Comparison of ENCODE assay signal across 1 cellular context in the genomic region with DNA sequence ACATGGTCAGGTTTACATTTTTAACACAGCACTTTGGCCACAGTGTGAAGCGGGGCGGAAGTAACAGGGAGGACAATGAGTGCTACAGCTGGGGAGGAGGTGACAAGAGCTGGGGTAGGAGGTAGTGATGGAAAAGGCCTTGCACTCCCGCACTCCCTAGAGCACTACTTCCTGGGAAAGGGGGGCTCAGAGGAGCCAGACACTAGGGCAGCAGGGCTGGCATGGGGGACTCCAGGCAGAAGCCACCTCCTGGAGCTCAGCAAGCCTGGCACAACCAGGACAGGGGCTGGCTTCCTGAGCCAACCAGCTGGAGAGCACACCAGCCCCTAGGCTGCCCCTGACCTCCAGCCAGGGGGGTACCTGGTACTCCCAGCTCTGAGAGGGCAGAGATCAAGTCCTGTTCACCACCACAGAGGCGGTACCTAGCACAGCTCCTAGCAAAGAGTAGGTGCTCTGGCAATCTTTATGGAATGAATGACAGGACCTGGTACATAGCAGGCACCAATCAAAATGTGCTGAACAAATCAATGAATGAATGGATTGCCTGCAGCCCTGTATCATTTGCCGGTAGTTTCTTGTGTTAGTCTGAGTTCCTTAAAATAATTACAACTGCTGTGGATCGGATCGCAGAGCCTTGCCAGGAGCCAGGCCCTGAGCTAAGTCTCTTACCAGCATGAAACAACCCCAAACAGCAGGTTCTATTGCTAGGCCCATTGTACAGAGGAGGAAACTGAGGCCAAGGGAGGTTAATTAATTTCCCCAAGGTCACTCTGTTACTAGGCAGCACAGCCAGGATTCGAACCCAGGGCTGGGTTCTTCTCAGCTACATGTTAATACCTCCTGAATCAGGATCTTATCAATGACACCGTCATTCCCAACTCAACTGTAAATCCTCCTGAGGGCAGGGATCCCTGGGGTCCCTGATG.
TF ChIP-seq lines count a peak whose summit lies in the region.

No MANE protein-coding gene starts in this region.

TF ChIP-seq in HepG2, 621 proteins besides CTCF, POLR2A, EP300 and RAD21 (continued from another document and continues in another):
- TF ChIP-seq SMAD3 (CRISPR knock-in tag; IDR thresholded peaks at IDR 0.05) (no peak), ZNF782 (CRISPR knock-in tag; IDR thresholded peaks at IDR 0.05; ENCODE audit: borderline replicate concordance) (no peak), GMEB2 (CRISPR knock-in tag; IDR thresholded peaks at IDR 0.05; ENCODE audit: low read depth) (no peak), ZBTB3 (CRISPR knock-in tag; IDR thresholded peaks at IDR 0.05; ENCODE audit: borderline replicate concordance, low read depth) (no peak), ATF7-NPFF (CRISPR knock-in tag; IDR thresholded peaks at IDR 0.05; ENCODE audit: low read depth) (no peak), ATF2 (CRISPR knock-in tag; IDR thresholded peaks at IDR 0.05) (no peak), GATA4 (IDR thresholded peaks at IDR 0.05; ENCODE audit: borderline replicate concordance, low read depth) (no peak), IRX3 (CRISPR knock-in tag; IDR thresholded peaks at IDR 0.05; ENCODE audit: borderline replicate concordance, low read depth) (no peak), KMT2A (CRISPR knock-in tag; IDR thresholded peaks at IDR 0.05) (0 out of 2 replicates have a peak, but pooled peaks have one; percentile 11), GLMP (CRISPR knock-in tag; IDR thresholded peaks at IDR 0.05; ENCODE audit: borderline replicate concordance) (no peak), SCMH1 (CRISPR knock-in tag; IDR thresholded peaks at IDR 0.05; ENCODE audit: borderline replicate concordance) (no peak), ADNP (CRISPR knock-in tag; IDR thresholded peaks at IDR 0.05) (no peak), KDM2A (CRISPR knock-in tag; IDR thresholded peaks at IDR 0.05; ENCODE audit: borderline replicate concordance, low read depth) (no peak), REPIN1 (CRISPR knock-in tag; IDR thresholded peaks at IDR 0.05; ENCODE audit: borderline replicate concordance, low read depth) (no peak), ZNF710 (CRISPR knock-in tag; IDR thresholded peaks at IDR 0.05; ENCODE audit: borderline replicate concordance) (peak; percentile 58; the same call in 1 of the 2 replicates), MYC (CRISPR knock-in tag; IDR thresholded peaks at IDR 0.05; ENCODE audit: borderline replicate concordance) (no peak), ZFP37 (CRISPR knock-in tag; IDR thresholded peaks at IDR 0.05; ENCODE audit: borderline replicate concordance) (no peak), KLF16 (CRISPR knock-in tag; IDR thresholded peaks at IDR 0.05) (no peak), MBD4 (IDR thresholded peaks at IDR 0.05; ENCODE audit: borderline replicate concordance, low read length) (no peak), IKZF4 (CRISPR knock-in tag; IDR thresholded peaks at IDR 0.05; ENCODE audit: borderline replicate concordance, low read depth, not compliant biosample characterization) (no peak), NKX3-1 (CRISPR knock-in tag; IDR thresholded peaks at IDR 0.05) (no peak), ZNF691 (CRISPR knock-in tag; IDR thresholded peaks at IDR 0.05; ENCODE audit: borderline replicate concordance, low read depth) (no peak; the same call in 1 of the 2 replicates), ZFP62 (CRISPR knock-in tag; IDR thresholded peaks at IDR 0.05) (no peak), MTA3 (CRISPR knock-in tag; IDR thresholded peaks at IDR 0.05) (no peak), THAP11 (CRISPR knock-in tag; IDR thresholded peaks at IDR 0.05) (no peak), NFIB (CRISPR knock-in tag; IDR thresholded peaks at IDR 0.05; ENCODE audit: borderline replicate concordance) (no peak), SRSF4 (IDR thresholded peaks at IDR 0.05; ENCODE audit: low read depth, low read length, poor library complexity, severe bottlenecking) (no peak), ZNF230 (CRISPR knock-in tag; IDR thresholded peaks at IDR 0.05) (no peak; the same call in 1 of the 2 replicates), ISL2 (CRISPR knock-in tag; IDR thresholded peaks at IDR 0.05) (no peak), CC2D1A (CRISPR knock-in tag; IDR thresholded peaks at IDR 0.05) (no peak), MAFG (CRISPR knock-in tag; IDR thresholded peaks at IDR 0.05) (no peak), SALL2 (CRISPR knock-in tag; IDR thresholded peaks at IDR 0.05) (no peak), ELK4 (CRISPR knock-in tag; IDR thresholded peaks at IDR 0.05; ENCODE audit: borderline replicate concordance) (no peak), SP140L (CRISPR knock-in tag; IDR thresholded peaks at IDR 0.05; ENCODE audit: borderline replicate concordance) (no peak), ZNF749 (CRISPR knock-in tag; IDR thresholded peaks at IDR 0.05; ENCODE audit: borderline replicate concordance) (no peak), ZKSCAN8 (CRISPR knock-in tag; IDR thresholded peaks at IDR 0.05; ENCODE audit: borderline replicate concordance) (no peak), AGO1 (IDR thresholded peaks at IDR 0.05; ENCODE audit: low read depth, low read length, poor library complexity, severe bottlenecking) (no peak), ZNF775 (CRISPR knock-in tag; IDR thresholded peaks at IDR 0.05; ENCODE audit: borderline replicate concordance) (no peak), RBM22 (optimal IDR thresholded peaks at IDR 0.05; ENCODE audit: low read length) (no peak), TAF1 (CRISPR knock-in tag; IDR thresholded peaks at IDR 0.05) (no peak), NRL (CRISPR knock-in tag; IDR thresholded peaks at IDR 0.05; ENCODE audit: borderline replicate concordance) (0 out of 2 replicates have a peak, but pooled peaks have one; percentile 16), ZNF251 (CRISPR knock-in tag; IDR thresholded peaks at IDR 0.05) (no peak)
- TF ChIP-seq, protein P1, sequence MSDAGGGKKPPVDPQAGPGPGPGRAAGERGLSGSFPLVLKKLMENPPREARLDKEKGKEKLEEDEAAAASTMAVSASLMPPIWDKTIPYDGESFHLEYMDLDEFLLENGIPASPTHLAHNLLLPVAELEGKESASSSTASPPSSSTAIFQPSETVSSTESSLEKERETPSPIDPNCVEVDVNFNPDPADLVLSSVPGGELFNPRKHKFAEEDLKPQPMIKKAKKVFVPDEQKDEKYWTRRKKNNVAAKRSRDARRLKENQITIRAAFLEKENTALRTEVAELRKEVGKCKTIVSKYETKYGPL (CRISPR knock-in tag; IDR thresholded peaks at IDR 0.05) = no peak
- TF ChIP-seq, protein P2, sequence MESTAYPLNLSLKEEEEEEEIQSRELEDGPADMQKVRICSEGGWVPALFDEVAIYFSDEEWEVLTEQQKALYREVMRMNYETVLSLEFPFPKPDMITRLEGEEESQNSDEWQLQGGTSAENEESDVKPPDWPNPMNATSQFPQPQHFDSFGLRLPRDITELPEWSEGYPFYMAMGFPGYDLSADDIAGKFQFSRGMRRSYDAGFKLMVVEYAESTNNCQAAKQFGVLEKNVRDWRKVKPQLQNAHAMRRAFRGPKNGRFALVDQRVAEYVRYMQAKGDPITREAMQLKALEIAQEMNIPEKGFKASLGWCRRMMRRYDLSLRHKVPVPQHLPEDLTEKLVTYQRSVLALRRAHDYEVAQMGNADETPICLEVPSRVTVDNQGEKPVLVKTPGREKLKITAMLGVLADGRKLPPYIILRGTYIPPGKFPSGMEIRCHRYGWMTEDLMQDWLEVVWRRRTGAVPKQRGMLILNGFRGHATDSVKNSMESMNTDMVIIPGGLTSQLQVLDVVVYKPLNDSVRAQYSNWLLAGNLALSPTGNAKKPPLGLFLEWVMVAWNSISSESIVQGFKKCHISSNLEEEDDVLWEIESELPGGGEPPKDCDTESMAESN (CRISPR knock-in tag; conservative IDR thresholded peaks at IDR 0.05) = no peak
- TF ChIP-seq, protein P3, sequence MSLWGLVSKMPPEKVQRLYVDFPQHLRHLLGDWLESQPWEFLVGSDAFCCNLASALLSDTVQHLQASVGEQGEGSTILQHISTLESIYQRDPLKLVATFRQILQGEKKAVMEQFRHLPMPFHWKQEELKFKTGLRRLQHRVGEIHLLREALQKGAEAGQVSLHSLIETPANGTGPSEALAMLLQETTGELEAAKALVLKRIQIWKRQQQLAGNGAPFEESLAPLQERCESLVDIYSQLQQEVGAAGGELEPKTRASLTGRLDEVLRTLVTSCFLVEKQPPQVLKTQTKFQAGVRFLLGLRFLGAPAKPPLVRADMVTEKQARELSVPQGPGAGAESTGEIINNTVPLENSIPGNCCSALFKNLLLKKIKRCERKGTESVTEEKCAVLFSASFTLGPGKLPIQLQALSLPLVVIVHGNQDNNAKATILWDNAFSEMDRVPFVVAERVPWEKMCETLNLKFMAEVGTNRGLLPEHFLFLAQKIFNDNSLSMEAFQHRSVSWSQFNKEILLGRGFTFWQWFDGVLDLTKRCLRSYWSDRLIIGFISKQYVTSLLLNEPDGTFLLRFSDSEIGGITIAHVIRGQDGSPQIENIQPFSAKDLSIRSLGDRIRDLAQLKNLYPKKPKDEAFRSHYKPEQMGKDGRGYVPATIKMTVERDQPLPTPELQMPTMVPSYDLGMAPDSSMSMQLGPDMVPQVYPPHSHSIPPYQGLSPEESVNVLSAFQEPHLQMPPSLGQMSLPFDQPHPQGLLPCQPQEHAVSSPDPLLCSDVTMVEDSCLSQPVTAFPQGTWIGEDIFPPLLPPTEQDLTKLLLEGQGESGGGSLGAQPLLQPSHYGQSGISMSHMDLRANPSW (CRISPR knock-in tag; IDR thresholded peaks at IDR 0.05; ENCODE audit: borderline replicate concordance) = no peak
- TF ChIP-seq, protein P4, sequence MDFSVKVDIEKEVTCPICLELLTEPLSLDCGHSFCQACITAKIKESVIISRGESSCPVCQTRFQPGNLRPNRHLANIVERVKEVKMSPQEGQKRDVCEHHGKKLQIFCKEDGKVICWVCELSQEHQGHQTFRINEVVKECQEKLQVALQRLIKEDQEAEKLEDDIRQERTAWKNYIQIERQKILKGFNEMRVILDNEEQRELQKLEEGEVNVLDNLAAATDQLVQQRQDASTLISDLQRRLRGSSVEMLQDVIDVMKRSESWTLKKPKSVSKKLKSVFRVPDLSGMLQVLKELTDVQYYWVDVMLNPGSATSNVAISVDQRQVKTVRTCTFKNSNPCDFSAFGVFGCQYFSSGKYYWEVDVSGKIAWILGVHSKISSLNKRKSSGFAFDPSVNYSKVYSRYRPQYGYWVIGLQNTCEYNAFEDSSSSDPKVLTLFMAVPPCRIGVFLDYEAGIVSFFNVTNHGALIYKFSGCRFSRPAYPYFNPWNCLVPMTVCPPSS (IDR thresholded peaks at IDR 0.05) = no peak
